In the genomic region with DNA sequence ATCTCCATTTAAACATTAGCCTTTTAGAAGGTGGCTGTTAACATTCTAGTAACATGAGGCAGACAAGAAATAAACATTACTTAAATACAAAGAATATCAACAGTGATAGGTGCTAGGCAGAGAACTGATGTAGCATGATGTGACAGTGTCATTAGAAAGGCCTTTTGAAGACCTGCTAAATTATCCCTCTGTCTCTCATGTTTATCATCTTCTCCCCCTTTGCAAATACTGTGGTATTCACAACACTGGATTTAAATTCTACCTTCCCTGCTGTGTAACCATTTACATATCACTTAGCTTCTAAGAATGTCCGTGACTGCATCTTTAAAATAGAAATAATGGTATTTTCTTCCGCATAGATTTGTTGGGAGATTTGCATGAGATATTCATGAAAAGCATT, we compare ENCODE assay signal across 26 cellular contexts.
"Had no signal": no experiment of that assay in that cellular context is flagged by ENCODE, and none has a peak within 500 bp of the region (broad histone marks: within the 10 kb centered on the region; RNA-seq: fewer than 3 reads in every experiment).

No MANE protein-coding gene starts in this region.

- H3K27me3 ChIP-seq: esophagus squamous epithelium, right atrium auricular region, sigmoid colon, testis, tibial nerve, upper lobe of left lung had no signal

- H3K9me3 ChIP-seq: esophagus squamous epithelium, mucosa of descending colon, prostate gland, right atrium auricular region, sigmoid colon, testis, tibial nerve, upper lobe of left lung had no signal

- H3K4me1 Mint-ChIP-seq: memory B cell; mesothelial cell of epicardium; naive B cell; nephron; stimulated activated memory B cell treated with anti-CD40 and anti-IgM and Interleukin-4, amounts not matched to agents 10 μg/mL and 1 μg/mL and 100 μg/mL, for 72 hours had no signal

- H3K9me3 Mint-ChIP-seq: nephron had no signal

- ATAC-seq: effector memory CD8-positive, alpha-beta T cell; left lobe of liver; mucosa of descending colon; stimulated activated memory B cell treated with anti-CD40 and anti-IgM and Interleukin-4, amounts not matched to agents 10 μg/mL and 1 μg/mL and 100 μg/mL, for 72 hours; stimulated activated naive CD8-positive, alpha-beta T cell treated with anti-CD3 and anti-CD28 coated beads, Interleukin-15, Interleukin-2, amounts not matched to agents 100 U/mL and 50 U/mL, for 24 hours had no signal

- H3K36me3 ChIP-seq: esophagus squamous epithelium, prostate gland, right atrium auricular region, sigmoid colon, tibial nerve, upper lobe of left lung had no signal

- H3K27me3 Mint-ChIP-seq: effector memory CD8-positive, alpha-beta T cell; memory B cell; naive B cell; stimulated activated memory B cell treated with anti-CD40 and anti-IgM and Interleukin-4, amounts not matched to agents 10 μg/mL and 1 μg/mL and 100 μg/mL, for 72 hours had no signal

- DNase-seq: dermis blood vessel endothelial cell; effector memory CD8-positive, alpha-beta T cell; erythroblast; esophagus squamous epithelium; hypothalamus; kidney; mucosa of descending colon; naive B cell; nucleus accumbens; sigmoid colon; stimulated activated CD4-positive, alpha-beta T cell treated with anti-CD3 and anti-CD28 coated beads, Interleukin-2, amount 100 ng/mL, for 24 hours; stimulated activated CD4-positive, alpha-beta T cell treated with anti-CD3 and anti-CD28 coated beads, Interleukin-4, amount 100 ng/mL, for 4 hours; stimulated activated naive CD8-positive, alpha-beta T cell treated with anti-CD3 and anti-CD28 coated beads, Interleukin-15, Interleukin-2, amounts not matched to agents 100 U/mL and 50 U/mL, for 24 hours; substantia nigra; testis; upper lobe of left lung had no signal

- H3K27ac ChIP-seq: coronary artery, esophagus squamous epithelium, prostate gland, right atrium auricular region, sigmoid colon, testis, tibial nerve, upper lobe of left lung had no signal

- H3K4me3 Mint-ChIP-seq: effector memory CD8-positive, alpha-beta T cell; memory B cell; mesothelial cell of epicardium; naive B cell; nephron; stimulated activated memory B cell treated with anti-CD40 and anti-IgM and Interleukin-4, amounts not matched to agents 10 μg/mL and 1 μg/mL and 100 μg/mL, for 72 hours had no signal

- H3K4me1 ChIP-seq: esophagus squamous epithelium, prostate gland, right atrium auricular region, sigmoid colon, testis, tibial nerve, upper lobe of left lung had no signal

- H3K36me3 Mint-ChIP-seq: memory B cell; mesothelial cell of epicardium; naive B cell; stimulated activated memory B cell treated with anti-CD40 and anti-IgM and Interleukin-4, amounts not matched to agents 10 μg/mL and 1 μg/mL and 100 μg/mL, for 72 hours had no signal

- H3K27ac Mint-ChIP-seq: effector memory CD8-positive, alpha-beta T cell; memory B cell; mesothelial cell of epicardium; naive B cell; nephron; stimulated activated memory B cell treated with anti-CD40 and anti-IgM and Interleukin-4, amounts not matched to agents 10 μg/mL and 1 μg/mL and 100 μg/mL, for 72 hours had no signal

- H3K4me3 ChIP-seq: coronary artery, esophagus squamous epithelium, lung, mucosa of descending colon, prostate gland, right atrium auricular region, sigmoid colon, testis, tibial nerve, upper lobe of left lung had no signal
